Comparison of ENCODE assay signal across 9 cellular contexts in genomic region chr4:108223313-108223712, GRCh38. TPM values are rescaled to one million over a fixed set of nuclear protein-coding genes. Genes with fewer than 3 reads are reported as not detected.
"Had no signal": no experiment of that assay in that cellular context is flagged by ENCODE, and none has a peak within 500 bp of the region (broad histone marks: within the 10 kb centered on the region; RNA-seq: fewer than 3 reads in every experiment).

No MANE protein-coding gene starts in this region.

- ATAC-seq: GM12878 had no signal

- H3K4me3 ChIP-seq: GM12878 had no signal

- DNase-seq: GDM1, GF-D8 had no signal

- FAIRE-seq: G401.6, GM12878, GM12891, GM12892, GM18507, GM19239 had no signal

RNA-seq across cellular contexts. Expression of gene LEF1, which starts 54.6 kb away (rescaled TPM):
- total RNA-seq: G401 had no signal
